In the genomic region with DNA sequence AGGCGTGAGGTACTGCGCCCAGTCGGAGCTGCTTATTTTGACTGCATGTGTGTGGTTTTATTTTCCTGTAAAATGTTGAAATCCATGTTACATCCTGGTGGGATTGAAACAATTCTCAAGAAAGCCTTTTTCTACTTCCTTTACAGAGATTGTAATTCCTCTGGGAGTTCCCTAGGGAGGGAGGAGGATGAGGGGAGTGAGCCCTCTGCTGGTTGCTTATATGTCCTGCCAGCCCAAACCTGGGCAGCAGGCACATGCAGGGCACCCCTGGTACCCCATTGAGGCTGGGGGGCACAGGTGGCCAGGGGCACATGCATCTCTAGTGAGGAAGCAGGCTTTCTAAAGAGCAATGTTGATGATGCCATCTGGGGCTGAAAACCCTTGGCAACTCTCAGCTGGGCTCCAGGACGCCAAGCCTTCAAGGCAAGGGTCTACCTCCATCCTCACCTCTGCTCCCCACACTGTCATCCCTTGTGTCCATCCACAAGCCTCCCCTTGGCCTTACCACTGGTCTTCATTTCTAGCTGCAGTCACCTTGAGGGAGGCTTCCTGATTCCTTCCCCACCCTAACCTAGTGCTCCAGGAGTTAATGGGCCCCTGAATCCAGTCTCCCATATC, we compare ENCODE assay signal across 8 cellular contexts.
DNase-seq lines count a peak whose midpoint lies in the region; ATAC-seq and TF ChIP-seq lines count a peak whose summit lies in the region.

No MANE protein-coding gene starts in this region.

- no peaks in the 10 kb centered on the region for H3K9me2 ChIP-seq in Karpas-422 (replicated peaks; ENCODE audit: insufficient read depth, low read length)

- H3K4me1 ChIP-seq in DND-41 (ENCODE audit: insufficient read depth, low read length) (peaks cover 17% of the 10 kb centered on the region), Karpas-422 (ENCODE audit: low read length) (peaks cover 9% of the 10 kb centered on the region)

- H4K20me1 ChIP-seq in DND-41 (ENCODE audit: insufficient read depth, low read length) = no peaks in the 10 kb centered on the region
- no peaks in the 10 kb centered on the region for H4K20me1 ChIP-seq in Karpas-422 (ENCODE audit: insufficient read depth, low read depth, low read length)

- H3K9ac ChIP-seq in DND-41 (ENCODE audit: low read depth, low read length) (no peak overlapping the region), Karpas-422 (ENCODE audit: low read length) (no peak overlapping the region)

- H3K4me2 ChIP-seq in DND-41 (ENCODE audit: insufficient read depth, low read length) (no peak overlapping the region), Karpas-422 (ENCODE audit: low read depth, low read length, poor library complexity, severe bottlenecking) (no peak overlapping the region)

- peak; percentile 72 for TF ChIP-seq CTCF in DND-41 (IDR thresholded peaks at IDR 0.05; ENCODE audit: borderline replicate concordance, extremely low read depth, low read length, poor library complexity, severe bottlenecking)
- TF ChIP-seq CTCF in kidney epithelial cell (IDR thresholded peaks at IDR 0.05; ENCODE audit: insufficient read depth, low read length, poor library complexity, severe bottlenecking) = peak; percentile 73

- ATAC-seq in DND-41 (ENCODE audit: insufficient read depth, low read depth) (peak; percentile 45; the same call in 1 of the 3 replicates), GM18867 (IDR thresholded peaks at IDR 0.05; ENCODE audit: unreplicated experiment) (no peak)

- H3K27me3 ChIP-seq in DND-41 (ENCODE audit: insufficient read depth, low read length, poor library complexity) (no peaks in the 10 kb centered on the region), Karpas-422 (ENCODE audit: low read length) (no peaks in the 10 kb centered on the region), kidney epithelial cell (ENCODE audit: control insufficient read depth, insufficient read depth, low read length) (no peaks in the 10 kb centered on the region)

- H3K36me3 ChIP-seq in DND-41 (ENCODE audit: insufficient read depth, low read length) (no peaks in the 10 kb centered on the region), Karpas-422 (ENCODE audit: insufficient read depth, low read length) (no peaks in the 10 kb centered on the region), kidney epithelial cell (ENCODE audit: control insufficient read depth, insufficient read depth, low read length) (no peaks in the 10 kb centered on the region)

- no peak overlapping the region for H2AFZ ChIP-seq in DND-41 (ENCODE audit: low read depth, low read length)
- no peak overlapping the region for H2AFZ ChIP-seq in Karpas-422 (ENCODE audit: low read length)

- H3K27ac ChIP-seq in DND-41 (ENCODE audit: low read length) = no peak overlapping the region
- no peak overlapping the region for H3K27ac ChIP-seq in Karpas-422 (ENCODE audit: low read length)

- H3K9me3 ChIP-seq in DND-41 (ENCODE audit: insufficient read depth, low read length, severe bottlenecking) (no peaks in the 10 kb centered on the region), Karpas-422 (ENCODE audit: low read length) (no peaks in the 10 kb centered on the region)

- DNase-seq in DND-41 (peak; percentile 25), Karpas-422 (peak; percentile 59), amniotic stem cell (lab: John Stamatoyannopoulos, UW) (peak; percentile 24), kidney epithelial cell (ENCODE audit: low read depth) (no peak), DMS79 (lab: John Stamatoyannopoulos, UW) (no peak), GDM1 (lab: John Stamatoyannopoulos, UW) (no peak)
- DNase-seq in effector CD4-positive, alpha-beta T cell = no peak

- no peak overlapping the region for H3K4me3 ChIP-seq in DND-41 (ENCODE audit: low read depth in 1 of 2, low read length in 2 of 2)
- H3K4me3 ChIP-seq in Karpas-422 (ENCODE audit: low read length) = no peak overlapping the region
- no peak overlapping the region for H3K4me3 ChIP-seq in kidney epithelial cell (ENCODE audit: low read depth, low read length)

- H3K79me2 ChIP-seq in DND-41 (ENCODE audit: insufficient read depth, low read length) (no peaks in the 10 kb centered on the region), Karpas-422 (ENCODE audit: low read length) (no peaks in the 10 kb centered on the region)

Comparison
In these comparisons a context has a peak if more than half of its experiments do, and no peak if none do; other contexts are left out.
1. DNase-seq: peak in DND-41 (single experiment), Karpas-422 (single experiment) and amniotic stem cell (single experiment); none in kidney epithelial cell (single experiment), effector CD4-positive, alpha-beta T cell (single experiment), DMS79 (single experiment) and GDM1 (single experiment).